21 cellular contexts compared by ENCODE assay signal in genomic region chr15:43414196-43414595, GRCh38.
"Had no signal": no experiment of that assay in that cellular context is flagged by ENCODE, and none has a peak within 500 bp of the region (broad histone marks: within the 10 kb centered on the region; RNA-seq: fewer than 3 reads in every experiment).

No MANE protein-coding gene starts in this region.

- H3K9me3 Mint-ChIP-seq: activated naive CD8-positive, alpha-beta T cell treated with anti-CD3 and anti-CD28 coated beads, Interleukin-2, amount 10 ng/mL, durations not matched to agents 7 days and 5 days; activated T-helper 1 cell treated with anti-CD3 and anti-CD28 coated beads, Interleukin-12 subunit alpha, Interleukin-12 subunit beta, Interleukin-2, Interleukin-4 antibody, amounts not matched to agents 30 ng/mL and 10 ng/mL and 1 ng/mL, durations not matched to agents 14 hours and 24 hours and 36 hours had no signal

- DNase-seq: activated CD4-positive, alpha-beta T cell treated with anti-CD3 and anti-CD28 coated beads, Interleukin-2, amount 50 U/mL, for 1 hour; activated CD4-positive, CD25-positive, alpha-beta regulatory T cell; activated CD8-positive, alpha-beta memory T cell treated with anti-CD3 and anti-CD28 coated beads for 24 hours; activated effector memory CD4-positive, alpha-beta T cell treated with Interleukin-2 at 50 U/mL for 16 hours; activated naive CD4-positive, alpha-beta T cell treated with Interleukin-2 at 50 U/mL for 16 hours; activated naive CD8-positive, alpha-beta T cell treated with anti-CD3 and anti-CD28 coated beads, Interleukin-2, amount 10 ng/mL, durations not matched to agents 7 days and 5 days; aorta; body of pancreas; MG63; NCI-H1105; NCI-H1436 treated with DMSO at 0.1 percent for 48 hours; NCI-H187; NCI-H2081; NCI-H510A treated with DMSO at 0.1 percent for 48 hours; NCI-H69; Peyer's patch; Right ventricle myocardium superior; SJCRH30; SK-N-SH; T-helper 1 cell had no signal

- H3K4me1 Mint-ChIP-seq: activated naive CD8-positive, alpha-beta T cell treated with anti-CD3 and anti-CD28 coated beads, Interleukin-2, amount 10 ng/mL, durations not matched to agents 7 days and 5 days had no signal

- H3K27ac Mint-ChIP-seq: activated naive CD8-positive, alpha-beta T cell treated with anti-CD3 and anti-CD28 coated beads, Interleukin-2, amount 10 ng/mL, durations not matched to agents 7 days and 5 days; activated T-helper 1 cell treated with anti-CD3 and anti-CD28 coated beads, Interleukin-12 subunit alpha, Interleukin-12 subunit beta, Interleukin-2, Interleukin-4 antibody, amounts not matched to agents 30 ng/mL and 10 ng/mL and 1 ng/mL, durations not matched to agents 14 hours and 24 hours and 36 hours had no signal

- ATAC-seq: body of pancreas had no signal

- H3K27me3 Mint-ChIP-seq: activated naive CD8-positive, alpha-beta T cell treated with anti-CD3 and anti-CD28 coated beads, Interleukin-2, amount 10 ng/mL, durations not matched to agents 7 days and 5 days had no signal

- H3K4me3 Mint-ChIP-seq: activated naive CD8-positive, alpha-beta T cell treated with anti-CD3 and anti-CD28 coated beads, Interleukin-2, amount 10 ng/mL, durations not matched to agents 7 days and 5 days; activated T-helper 1 cell treated with anti-CD3 and anti-CD28 coated beads, Interleukin-12 subunit alpha, Interleukin-12 subunit beta, Interleukin-2, Interleukin-4 antibody, amounts not matched to agents 30 ng/mL and 10 ng/mL and 1 ng/mL, durations not matched to agents 14 hours and 24 hours and 36 hours had no signal
